Comparison of ENCODE assay signal across 31 cellular contexts in genomic region chr18:38931754-38932050, GRCh38.
"Had no signal": no experiment of that assay in that cellular context is flagged by ENCODE, and none has a peak within 500 bp of the region (broad histone marks: within the 10 kb centered on the region; RNA-seq: fewer than 3 reads in every experiment).

No MANE protein-coding gene starts in this region.

- H3K27ac Mint-ChIP-seq: effector memory CD8-positive, alpha-beta T cell; immature natural killer cell; memory B cell; mesothelial cell of epicardium; naive B cell; natural killer cell treated with Interleukin-12 subunit alpha and Interleukin-12 subunit beta and Interleukin-15 and Interleukin-18, amount 100 ng/mL, for 72 hours; stimulated activated naive B cell treated with anti-CD40 and anti-IgM and Interleukin-4, amounts not matched to agents 10 μg/mL and 1 μg/mL and 100 μg/mL, for 72 hours; stimulated activated naive CD8-positive, alpha-beta T cell treated with anti-CD3 and anti-CD28 coated beads, Interleukin-15, Interleukin-2, amounts not matched to agents 100 ng/mL and 50 ng/mL, for 24 hours had no signal

- H3K9me3 ChIP-seq: esophagus squamous epithelium, lower lobe of right lung, mucosa of descending colon, ovary, psoas muscle, spleen, thoracic aorta, tibial nerve, upper lobe of left lung had no signal

- H3K27ac ChIP-seq: coronary artery, esophagus squamous epithelium, lower lobe of right lung, ovary, psoas muscle, skin epidermis, spleen, thoracic aorta, tibial nerve, upper lobe of left lung had no signal

- H3K36me3 ChIP-seq: esophagus squamous epithelium, lower lobe of right lung, ovary, spleen, thoracic aorta, tibial nerve, upper lobe of left lung had no signal

- H3K4me1 Mint-ChIP-seq: immature natural killer cell, memory B cell, mesothelial cell of epicardium, naive B cell had no signal

- H3K4me1 ChIP-seq: esophagus squamous epithelium, lower lobe of right lung, psoas muscle, spleen, tibial nerve, upper lobe of left lung had no signal

- H3K36me3 Mint-ChIP-seq: memory B cell; mesothelial cell of epicardium; naive B cell; stimulated activated naive B cell treated with anti-CD40 and anti-IgM and Interleukin-4, amounts not matched to agents 10 μg/mL and 1 μg/mL and 100 μg/mL, for 72 hours had no signal

- H3K4me3 Mint-ChIP-seq: effector memory CD8-positive, alpha-beta T cell; immature natural killer cell; memory B cell; mesothelial cell of epicardium; naive B cell; natural killer cell treated with Interleukin-12 subunit alpha and Interleukin-12 subunit beta and Interleukin-15 and Interleukin-18, amount 100 ng/mL, for 72 hours; neural crest cell; stimulated activated naive B cell treated with anti-CD40 and anti-IgM and Interleukin-4, amounts not matched to agents 10 μg/mL and 1 μg/mL and 100 μg/mL, for 72 hours; stimulated activated naive CD8-positive, alpha-beta T cell treated with anti-CD3 and anti-CD28 coated beads, Interleukin-15, Interleukin-2, amounts not matched to agents 100 ng/mL and 50 ng/mL, for 24 hours had no signal

- H3K27me3 ChIP-seq: esophagus squamous epithelium, ovary, spleen, tibial nerve, upper lobe of left lung had no signal

- ATAC-seq: effector memory CD8-positive, alpha-beta T cell; left ventricle myocardium superior; mucosa of descending colon; natural killer cell treated with Interleukin-12 subunit alpha and Interleukin-12 subunit beta and Interleukin-15 and Interleukin-18, amount 100 ng/mL, for 72 hours; psoas muscle; right cardiac atrium; stimulated activated naive B cell treated with anti-CD40 and anti-IgM and Interleukin-4, amounts not matched to agents 10 μg/mL and 1 μg/mL and 100 μg/mL, for 72 hours had no signal

- H3K9me3 Mint-ChIP-seq: effector memory CD8-positive, alpha-beta T cell; memory B cell; mesothelial cell of epicardium; neural crest cell had no signal

- H3K4me3 ChIP-seq: coronary artery, esophagus squamous epithelium, lower lobe of right lung, mucosa of descending colon, ovary, psoas muscle, skin epidermis, spleen, thoracic aorta, tibial nerve, upper lobe of left lung had no signal

- H3K27me3 Mint-ChIP-seq: memory B cell; naive B cell; natural killer cell treated with Interleukin-12 subunit alpha and Interleukin-12 subunit beta and Interleukin-15 and Interleukin-18, amount 100 ng/mL, for 72 hours; stimulated activated naive B cell treated with anti-CD40 and anti-IgM and Interleukin-4, amounts not matched to agents 10 μg/mL and 1 μg/mL and 100 μg/mL, for 72 hours; stimulated activated naive CD8-positive, alpha-beta T cell treated with anti-CD3 and anti-CD28 coated beads, Interleukin-15, Interleukin-2, amounts not matched to agents 100 ng/mL and 50 ng/mL, for 24 hours had no signal

- DNase-seq: dermis blood vessel endothelial cell; effector memory CD8-positive, alpha-beta T cell; erythroblast; esophagus squamous epithelium; foreskin melanocyte; glutamatergic neuron; hypothalamus; immature natural killer cell; islet precursor cell; kidney glomerular epithelial cell; left ventricle myocardium superior; lower lobe of right lung; mucosa of descending colon; naive B cell; occipital lobe; ovary; posterior cingulate gyrus; psoas muscle; right cardiac atrium; spleen; stimulated activated naive B cell treated with anti-CD40 and anti-IgM and Interleukin-4, amounts not matched to agents 10 μg/mL and 1 μg/mL and 100 μg/mL, for 72 hours; upper lobe of left lung had no signal
